ENCODE assay signal across 10 cellular contexts in genomic region chr14:71498151-71498734, GRCh38.
DNase-seq lines count a peak whose midpoint lies in the region; ATAC-seq and TF ChIP-seq lines count a peak whose summit lies in the region.
"Had no signal": no experiment of that assay in that cellular context is flagged by ENCODE, and none has a peak within 500 bp of the region (broad histone marks: within the 10 kb centered on the region; RNA-seq: fewer than 3 reads in every experiment).

No MANE protein-coding gene starts in this region.

- peak overlapping the region; percentile 4 for H3K27ac Mint-ChIP-seq in MCF 10A (ENCODE audit: low read depth, unreplicated experiment)
- peak overlapping the region; percentile 8 for H3K27ac Mint-ChIP-seq in activated naive CD8-positive, alpha-beta T cell treated with anti-CD3 and anti-CD28 coated beads, Interleukin-2, amount 10 ng/mL, durations not matched to agents 7 days and 5 days
- peak overlapping the region in 1 of 2 donors; percentile 23 for H3K27ac Mint-ChIP-seq in stimulated activated naive CD8-positive, alpha-beta T cell treated with anti-CD3 and anti-CD28 coated beads, Interleukin-15, amount 100 ng/mL, for 72 hours

- H3K27me3 ChIP-seq in mammary epithelial cell (ENCODE audit: insufficient read depth, low read length) (no peaks in the 10 kb centered on the region), BE2C (no peaks in the 10 kb centered on the region), stomach (no peaks in the 10 kb centered on the region)
- H3K27me3 ChIP-seq: BLaER1 treated with 17β-estradiol and CSF1 and Interleukin-3, amounts not matched to agents 10 nM and 100 nM; pancreas had no signal

- POLR2A ChIA-PET in MCF 10A (lab: Yijun Ruan, JAX): interaction anchor here (0.8 to 2.2 kb wide), 5 partner anchors 11 to 133 kb away, joined by 3 to 11 read pairs (median 4); no protein-coding TSS in a partner anchor
- POLR2A ChIA-PET in activated naive CD8-positive, alpha-beta T cell treated with anti-CD3 and anti-CD28 coated beads, Interleukin-2, amount 10 ng/mL, durations not matched to agents 7 days and 5 days (lab: Charles Lee): interaction anchor here (1.4 kb wide), 1 partner anchor 177 kb away, joined by 3 read pairs; no protein-coding TSS in a partner anchor

- no peaks in the 10 kb centered on the region for H3K36me3 Mint-ChIP-seq in MCF 10A (ENCODE audit: insufficient read depth, unreplicated experiment)
- peaks cover 17% of the 10 kb centered on the region for H3K36me3 Mint-ChIP-seq in activated naive CD8-positive, alpha-beta T cell treated with anti-CD3 and anti-CD28 coated beads, Interleukin-2, amount 10 ng/mL, durations not matched to agents 7 days and 5 days

- 0% methylated on average over 1 of the region's 1 CpG for WGBS in mammary epithelial cell (ENCODE audit: low coverage, missing lambda C conversion rate)
- WGBS in stomach, 5 donors: 42 to 50% (median 47%) methylated on average over 1 of the region's 1 CpG

- no peak overlapping the region for H3K27ac ChIP-seq in mammary epithelial cell (ENCODE audit: insufficient read depth, low read depth, low read length)
- no peak overlapping the region for H3K27ac ChIP-seq in stomach
- H3K27ac ChIP-seq: BLaER1 treated with 17β-estradiol and CSF1 and Interleukin-3, amounts not matched to agents 10 nM and 100 nM; pancreas had no signal

- CTCF ChIA-PET in MCF 10A (lab: Yijun Ruan, JAX) (interaction anchor here (0.6 to 1.5 kb wide), 2 partner anchors 12 to 283 kb away, joined by 3 to 4 read pairs; no protein-coding TSS in a partner anchor), mammary epithelial cell (lab: Charles Lee; ENCODE audit: low non-redundant PET) (no interaction called here)

- no peak overlapping the region for H3K4me3 ChIP-seq in mammary epithelial cell (replicated peaks in 1 of 3; ENCODE audit: insufficient read depth in 1 of 3, low read depth in 2 of 3, low read length in 3 of 3)
- no peak overlapping the region for H3K4me3 ChIP-seq in BE2C (ENCODE audit: low read depth, low read length)
- no peak overlapping the region for H3K4me3 ChIP-seq in stomach
- H3K4me3 ChIP-seq: BLaER1 treated with 17β-estradiol and CSF1 and Interleukin-3, amounts not matched to agents 10 nM and 100 nM; pancreas had no signal

- H3K36me3 ChIP-seq in mammary epithelial cell (ENCODE audit: insufficient read depth, low read length): no peaks in the 10 kb centered on the region
- no peaks in the 10 kb centered on the region; the same call in 1 of the 2 replicates for H3K36me3 ChIP-seq in BE2C
- H3K36me3 ChIP-seq in stomach: no peaks in the 10 kb centered on the region
- H3K36me3 ChIP-seq: pancreas had no signal

- in situ Hi-C loops in mammary epithelial cell (cut with MboI; ENCODE audit: low sequenced_read_pairs in 2 of 2): no loop called here

- BruUV-seq in MCF 10A (replicated peaks; lab: Mats Ljungman, UMichigan) (no TSS peak), mammary epithelial cell (replicated peaks; lab: Mats Ljungman, UMichigan) (no TSS peak)

- H3K4me2 ChIP-seq in mammary epithelial cell (ENCODE audit: insufficient read depth, low read depth, low read length): no peak overlapping the region
- H3K4me2 ChIP-seq: BLaER1 treated with 17β-estradiol and CSF1 and Interleukin-3, amounts not matched to agents 10 nM and 100 nM had no signal

- no peak for DNase-seq in MCF 10A (ENCODE audit: unreplicated experiment)
- DNase-seq in mammary epithelial cell: no peak
- DNase-seq in activated naive CD8-positive, alpha-beta T cell treated with anti-CD3 and anti-CD28 coated beads, Interleukin-2, amount 10 ng/mL, durations not matched to agents 7 days and 5 days: no peak
- no peak for DNase-seq in stimulated activated naive CD8-positive, alpha-beta T cell treated with anti-CD3 and anti-CD28 coated beads, Interleukin-15, amount 100 ng/mL, for 72 hours
- DNase-seq in head of caudate nucleus: no peak
- DNase-seq in BE2C: no peak
- no peak for DNase-seq in stomach

- H3K79me2 ChIP-seq in mammary epithelial cell (ENCODE audit: insufficient read depth, low read length): peaks cover 54% of the 10 kb centered on the region

- H3K4me1 ChIP-seq in mammary epithelial cell (ENCODE audit: insufficient read depth, low read length): peaks cover 14% of the 10 kb centered on the region
- no peaks in the 10 kb centered on the region for H3K4me1 ChIP-seq in BE2C
- H3K4me1 ChIP-seq in stomach: peaks cover 0 to 28% (median 11%) of the 10 kb centered on the region in 4 donors

- H3K9me3 ChIP-seq in mammary epithelial cell (replicated peaks; ENCODE audit: insufficient read depth, low read length) (no peaks in the 10 kb centered on the region), BE2C (no peaks in the 10 kb centered on the region), stomach (no peaks in the 10 kb centered on the region)
- H3K9me3 ChIP-seq: pancreas had no signal

- no peak for TF ChIP-seq EP300 in stomach (IDR thresholded peaks at IDR 0.05)

- peaks cover 21% of the 10 kb centered on the region for H3K4me1 Mint-ChIP-seq in MCF 10A (ENCODE audit: insufficient read depth, unreplicated experiment)
- H3K4me1 Mint-ChIP-seq in activated naive CD8-positive, alpha-beta T cell treated with anti-CD3 and anti-CD28 coated beads, Interleukin-2, amount 10 ng/mL, durations not matched to agents 7 days and 5 days: peaks cover 16% of the 10 kb centered on the region
- H3K4me1 Mint-ChIP-seq in stimulated activated naive CD8-positive, alpha-beta T cell treated with anti-CD3 and anti-CD28 coated beads, Interleukin-15, amount 100 ng/mL, for 72 hours: peaks cover 21% of the 10 kb centered on the region

- ATAC-seq in HG02885 (IDR thresholded peaks at IDR 0.05; ENCODE audit: poor library complexity, unreplicated experiment): peak; percentile 31
- no peak for ATAC-seq in activated naive CD8-positive, alpha-beta T cell treated with anti-CD3 and anti-CD28 coated beads, Interleukin-2, amount 10 ng/mL, durations not matched to agents 7 days and 5 days (ENCODE audit: low read depth)
- peak; percentile 43 for ATAC-seq in stimulated activated naive CD8-positive, alpha-beta T cell treated with anti-CD3 and anti-CD28 coated beads, Interleukin-15, amount 100 ng/mL, for 72 hours

- no peak overlapping the region for H3K9ac ChIP-seq in mammary epithelial cell (ENCODE audit: insufficient read depth, low read length)
- H3K9ac ChIP-seq: BLaER1 treated with 17β-estradiol and CSF1 and Interleukin-3, amounts not matched to agents 10 nM and 100 nM had no signal

- H2AFZ ChIP-seq in mammary epithelial cell (ENCODE audit: low read depth, low read length): no peak overlapping the region

- intact Hi-C loops in MCF 10A (cut with micrococcal nuclease): no loop called here
- intact Hi-C loops in mammary epithelial cell (cut with micrococcal nuclease): loop anchor here (5.0 kb wide), 1 partner anchor 176 kb away; the partner anchor contains the start of gene SIPA1L1
- intact Hi-C loops in head of caudate nucleus (cut with DNase I): no loop called here
- intact Hi-C loops in stomach (cut with DNase I; ENCODE audit: low total_unique reads): no loop called here

- H4K20me1 ChIP-seq in mammary epithelial cell (ENCODE audit: insufficient read depth, low read length): no peaks in the 10 kb centered on the region

- no peak for TF ChIP-seq POLR2A in stomach (IDR thresholded peaks at IDR 0.05)

- no peak for TF ChIP-seq CTCF in MCF 10A (IDR thresholded peaks at IDR 0.05; ENCODE audit: unreplicated experiment)
- no peak for TF ChIP-seq CTCF in mammary epithelial cell (conservative IDR thresholded peaks at IDR 0.05 in 1 of 2, IDR thresholded peaks at IDR 0.05 in 1 of 2; ENCODE audit: extremely low read depth in 1 of 2, insufficient read depth in 1 of 2, low read depth in 1 of 2, low read length in 2 of 2)
- no peak for TF ChIP-seq CTCF in BE2C (IDR thresholded peaks at IDR 0.05; ENCODE audit: low read depth, low read length)
- no peak for TF ChIP-seq CTCF in stomach (IDR thresholded peaks at IDR 0.05)

- no peaks in the 10 kb centered on the region for H3K27me3 Mint-ChIP-seq in MCF 10A (ENCODE audit: insufficient read depth, unreplicated experiment)
- no peaks in the 10 kb centered on the region for H3K27me3 Mint-ChIP-seq in activated naive CD8-positive, alpha-beta T cell treated with anti-CD3 and anti-CD28 coated beads, Interleukin-2, amount 10 ng/mL, durations not matched to agents 7 days and 5 days
- H3K27me3 Mint-ChIP-seq in stimulated activated naive CD8-positive, alpha-beta T cell treated with anti-CD3 and anti-CD28 coated beads, Interleukin-15, amount 100 ng/mL, for 72 hours: no peaks in the 10 kb centered on the region

- no peaks in the 10 kb centered on the region for H3K9me3 Mint-ChIP-seq in MCF 10A (ENCODE audit: unreplicated experiment)
- peaks cover 7% of the 10 kb centered on the region for H3K9me3 Mint-ChIP-seq in activated naive CD8-positive, alpha-beta T cell treated with anti-CD3 and anti-CD28 coated beads, Interleukin-2, amount 10 ng/mL, durations not matched to agents 7 days and 5 days
- peaks cover 0 to 7% of the 10 kb centered on the region in 2 donors for H3K9me3 Mint-ChIP-seq in stimulated activated naive CD8-positive, alpha-beta T cell treated with anti-CD3 and anti-CD28 coated beads, Interleukin-15, amount 100 ng/mL, for 72 hours

- dilution Hi-C loops in mammary epithelial cell (cut with HindIII; ENCODE audit: low sequenced_read_pairs): no loop called here

- H3K4me3 Mint-ChIP-seq in MCF 10A (ENCODE audit: unreplicated experiment): no peak overlapping the region
- H3K4me3 Mint-ChIP-seq in activated naive CD8-positive, alpha-beta T cell treated with anti-CD3 and anti-CD28 coated beads, Interleukin-2, amount 10 ng/mL, durations not matched to agents 7 days and 5 days: no peak overlapping the region
- peak overlapping the region in 1 of 2 donors; percentile 13 for H3K4me3 Mint-ChIP-seq in stimulated activated naive CD8-positive, alpha-beta T cell treated with anti-CD3 and anti-CD28 coated beads, Interleukin-15, amount 100 ng/mL, for 72 hours
